ENCODE assay signal across 9 cellular contexts in genomic region chr19:42295831-42296525, GRCh38. TPM values are rescaled to one million over a fixed set of nuclear protein-coding genes. Genes with fewer than 3 reads are reported as not detected.
DNase-seq lines count a peak whose midpoint lies in the region; ATAC-seq and TF ChIP-seq lines count a peak whose summit lies in the region.
"Had no signal": no experiment of that assay in that cellular context is flagged by ENCODE, and none has a peak within 500 bp of the region (broad histone marks: within the 10 kb centered on the region; RNA-seq: fewer than 3 reads in every experiment).

No MANE protein-coding gene starts in this region.

- H3K9ac ChIP-seq in adipocyte (ENCODE audit: low read length) = no peak overlapping the region

- H3K4me1 ChIP-seq in A673 (ENCODE audit: insufficient read depth, low read length, poor library complexity, severe bottlenecking) (peaks cover under 1% of the 10 kb centered on the region), adipocyte (ENCODE audit: control insufficient read depth, insufficient read depth, low read length) (no peaks in the 10 kb centered on the region), right atrium auricular region (no peaks in the 10 kb centered on the region), spleen (peaks cover 0 to 16% (median 6%) of the 10 kb centered on the region in 6 donors)

- peak overlapping the region; percentile 45 for H3K27ac Mint-ChIP-seq in T-helper 1 cell treated with Interleukin-12 subunit alpha and Interleukin-12 subunit beta and Interleukin-4 antibody, amounts not matched to agents 30 μg/mL and 1 μg/mL, for 36 hours

- intact Hi-C loops in A673 (cut with micrococcal nuclease; ENCODE audit: unreplicated experiment) = no loop called here
- intact Hi-C loops in spleen (cut with DNase I; ENCODE audit: low total_unique reads) = no loop called here

- DNase-seq in A673 (ENCODE audit: low spot score) = peak; percentile 76
- peak; percentile 57 for DNase-seq in MV-4-11 (lab: John Stamatoyannopoulos, UW)
- peak; percentile 82 for DNase-seq in adipocyte (ENCODE audit: low read depth)
- peak; percentile 90 for DNase-seq in right atrium auricular region (ENCODE audit: low spot score)
- peak; percentile 95 for DNase-seq in spleen

- H3K27ac ChIP-seq in A673 (ENCODE audit: low read depth, low read length, poor library complexity, severe bottlenecking) (peak overlapping the region; percentile 30), right atrium auricular region (no peak overlapping the region), spleen (peak overlapping the region in 2 of 8 donors; percentile 21 to 23)

- peak; percentile 91 for TF ChIP-seq CTCF in A673 (conservative IDR thresholded peaks at IDR 0.05; ENCODE audit: low read depth, low read length)
- TF ChIP-seq CTCF in right atrium auricular region (IDR thresholded peaks at IDR 0.05) = peak; percentile 97 to 98
- peak; percentile 92 to 98 (median 96) for TF ChIP-seq CTCF in spleen (IDR thresholded peaks at IDR 0.05 in 8 of 11, conservative IDR thresholded peaks at IDR 0.05 in 3 of 11)

- WGBS in spleen, 5 donors = 76 to 83% (median 81%) methylated on average over 4 to 6 of the region's 6 CpGs

- peaks cover 26% of the 10 kb centered on the region for H3K36me3 Mint-ChIP-seq in T-helper 1 cell treated with Interleukin-12 subunit alpha and Interleukin-12 subunit beta and Interleukin-4 antibody, amounts not matched to agents 30 μg/mL and 1 μg/mL, for 36 hours (ENCODE audit: low read depth)

- peak; percentile 49 for ATAC-seq in GM18517 (IDR thresholded peaks at IDR 0.05; ENCODE audit: unreplicated experiment)
- no peak for ATAC-seq in GM21786 (IDR thresholded peaks at IDR 0.05; ENCODE audit: unreplicated experiment)

- H3K4me3 ChIP-seq in A673 (ENCODE audit: low read depth, low read length, poor library complexity, severe bottlenecking) = no peak overlapping the region
- no peak overlapping the region for H3K4me3 ChIP-seq in adipocyte (ENCODE audit: low read length)
- H3K4me3 ChIP-seq in right atrium auricular region = no peak overlapping the region
- H3K4me3 ChIP-seq in spleen = no peak overlapping the region

- no peaks in the 10 kb centered on the region for H3K27me3 Mint-ChIP-seq in T-helper 1 cell treated with Interleukin-12 subunit alpha and Interleukin-12 subunit beta and Interleukin-4 antibody, amounts not matched to agents 30 μg/mL and 1 μg/mL, for 36 hours (ENCODE audit: low read depth)

- CTCF ChIA-PET in A673 (lab: Charles Lee) = interaction anchor here (0.6 kb wide), 1 partner anchor 44 kb away, joined by 14 read pairs; no protein-coding TSS in a partner anchor

- POLR2A ChIA-PET in A673 (lab: Charles Lee; ENCODE audit: low non-redundant PET) = interaction anchor here (0.7 kb wide), 1 partner anchor 77 kb away, joined by 3 read pairs; no protein-coding TSS in a partner anchor

- no peak for TF ChIP-seq POLR2A in spleen (IDR thresholded peaks at IDR 0.05)

- H3K4me3 Mint-ChIP-seq in T-helper 1 cell treated with Interleukin-12 subunit alpha and Interleukin-12 subunit beta and Interleukin-4 antibody, amounts not matched to agents 30 μg/mL and 1 μg/mL, for 36 hours = no peak overlapping the region

- no peaks in the 10 kb centered on the region for H3K27me3 ChIP-seq in A673 (replicated peaks; ENCODE audit: insufficient read depth, low read depth, low read length, poor library complexity)
- H3K27me3 ChIP-seq in adipocyte (replicated peaks; ENCODE audit: control insufficient read depth, insufficient read depth, low read length) = no peaks in the 10 kb centered on the region
- H3K27me3 ChIP-seq in right atrium auricular region = no peaks in the 10 kb centered on the region
- no peaks in the 10 kb centered on the region for H3K27me3 ChIP-seq in spleen (replicated peaks in 1 of 7)

- peaks cover 8% of the 10 kb centered on the region for H3K4me1 Mint-ChIP-seq in T-helper 1 cell treated with Interleukin-12 subunit alpha and Interleukin-12 subunit beta and Interleukin-4 antibody, amounts not matched to agents 30 μg/mL and 1 μg/mL, for 36 hours (ENCODE audit: low read depth)

- H3K9me3 ChIP-seq in A673 (ENCODE audit: low read depth, low read length, poor library complexity, severe bottlenecking) (no peaks in the 10 kb centered on the region), adipocyte (ENCODE audit: control insufficient read depth, low read length) (no peaks in the 10 kb centered on the region), right atrium auricular region (no peaks in the 10 kb centered on the region), spleen (no peaks in the 10 kb centered on the region)

- no peaks in the 10 kb centered on the region for H3K9me3 Mint-ChIP-seq in T-helper 1 cell treated with Interleukin-12 subunit alpha and Interleukin-12 subunit beta and Interleukin-4 antibody, amounts not matched to agents 30 μg/mL and 1 μg/mL, for 36 hours

- BruUV-seq in A673 (replicated peaks; lab: Mats Ljungman, UMichigan) = no TSS peak

- H3K36me3 ChIP-seq in A673 (ENCODE audit: insufficient read depth, low read length, poor library complexity, severe bottlenecking) (peaks cover 70% of the 10 kb centered on the region), adipocyte (ENCODE audit: control insufficient read depth, insufficient read depth, low read length, severe bottlenecking) (peaks cover 44% of the 10 kb centered on the region), right atrium auricular region (peaks cover 42% of the 10 kb centered on the region), spleen (peaks cover 0 to 57% (median 41%) of the 10 kb centered on the region in 6 donors)

RNA-seq across cellular contexts. Expression of gene PRR19, which starts 6.0 kb away (rescaled TPM):
- total RNA-seq in A673 (2021) (2.5 and 3.6 TPM in 2 replicates), right atrium auricular region (under 1 TPM in 1 of 2 donors, not detected in 1; 0.59 TPM), spleen (1 to 10 TPM in 2 of 7 donors, under 1 TPM in 3, not detected in 2; 0.46 to 1.2 (median 0.60) TPM)
- polyA plus RNA-seq in spleen = under 1 TPM; 0.33 to 0.61 (median 0.49) TPM
- total RNA-seq: skeletal muscle tissue had no signal

RNA-seq across cellular contexts. Expression of gene PAFAH1B3, which starts 6.4 kb away (rescaled TPM):
- 151 and 166 TPM in 2 replicates for total RNA-seq in A673 (2021)
- 1 to 10 TPM; 2.2 to 8.2 TPM for total RNA-seq in right atrium auricular region
- 10 to 100 TPM; 13.7 to 20.3 (median 15.5) TPM for total RNA-seq in spleen
- polyA plus RNA-seq in spleen = 10 to 100 TPM; 24.3 to 34.3 (median 29.9) TPM

RNA-seq across cellular contexts. Expression of gene TMEM145, which starts 17.1 kb away (rescaled TPM):
- total RNA-seq in A673 (2021) (4.9 and 5.7 TPM in 2 replicates), right atrium auricular region (under 1 TPM in 1 of 2 donors, not detected in 1; 0.94 TPM), spleen (1 to 10 TPM in 2 of 7 donors, under 1 TPM in 4, not detected in 1; 0.28 to 2.3 (median 0.79) TPM)
- polyA plus RNA-seq in spleen = under 1 TPM; 0.13 to 0.43 (median 0.21) TPM

RNA-seq across cellular contexts. Expression of gene CIC, which starts 26.9 kb away (rescaled TPM):
- total RNA-seq in A673 (2021) = 75.8 and 80.3 TPM in 2 replicates
- total RNA-seq in right atrium auricular region = 10 to 100 TPM; 27.4 to 53.5 TPM
- 100 to 1,000 TPM in 1 of 7 donors, 10 to 100 TPM in 6; 63.8 to 100 (median 76.7) TPM for total RNA-seq in spleen
- 10 to 100 TPM; 12.5 to 43.6 (median 16.8) TPM for polyA plus RNA-seq in spleen

RNA-seq across cellular contexts. Expression of gene MEGF8, which starts 29.5 kb away (rescaled TPM):
- total RNA-seq in A673 (2021) = 28.5 and 33.6 TPM in 2 replicates
- total RNA-seq in right atrium auricular region = 10 to 100 TPM; 24.3 to 31.2 TPM
- total RNA-seq in spleen = 10 to 100 TPM; 15.3 to 26.2 (median 22.5) TPM
- 10 to 100 TPM in 1 of 3 donors, 1 to 10 TPM in 2; 2.3 to 11.0 (median 2.5) TPM for polyA plus RNA-seq in spleen
